In genomic region chr2:241641631-241642030, GRCh38 we compare ENCODE assay signal across 1 cellular context.
TF ChIP-seq lines count a peak whose summit lies in the region.

No MANE protein-coding gene starts in this region.

TF ChIP-seq in HepG2, 621 proteins besides CTCF, POLR2A, EP300 and RAD21 (continued from another document and continues in another):
- TF ChIP-seq, protein P1, sequence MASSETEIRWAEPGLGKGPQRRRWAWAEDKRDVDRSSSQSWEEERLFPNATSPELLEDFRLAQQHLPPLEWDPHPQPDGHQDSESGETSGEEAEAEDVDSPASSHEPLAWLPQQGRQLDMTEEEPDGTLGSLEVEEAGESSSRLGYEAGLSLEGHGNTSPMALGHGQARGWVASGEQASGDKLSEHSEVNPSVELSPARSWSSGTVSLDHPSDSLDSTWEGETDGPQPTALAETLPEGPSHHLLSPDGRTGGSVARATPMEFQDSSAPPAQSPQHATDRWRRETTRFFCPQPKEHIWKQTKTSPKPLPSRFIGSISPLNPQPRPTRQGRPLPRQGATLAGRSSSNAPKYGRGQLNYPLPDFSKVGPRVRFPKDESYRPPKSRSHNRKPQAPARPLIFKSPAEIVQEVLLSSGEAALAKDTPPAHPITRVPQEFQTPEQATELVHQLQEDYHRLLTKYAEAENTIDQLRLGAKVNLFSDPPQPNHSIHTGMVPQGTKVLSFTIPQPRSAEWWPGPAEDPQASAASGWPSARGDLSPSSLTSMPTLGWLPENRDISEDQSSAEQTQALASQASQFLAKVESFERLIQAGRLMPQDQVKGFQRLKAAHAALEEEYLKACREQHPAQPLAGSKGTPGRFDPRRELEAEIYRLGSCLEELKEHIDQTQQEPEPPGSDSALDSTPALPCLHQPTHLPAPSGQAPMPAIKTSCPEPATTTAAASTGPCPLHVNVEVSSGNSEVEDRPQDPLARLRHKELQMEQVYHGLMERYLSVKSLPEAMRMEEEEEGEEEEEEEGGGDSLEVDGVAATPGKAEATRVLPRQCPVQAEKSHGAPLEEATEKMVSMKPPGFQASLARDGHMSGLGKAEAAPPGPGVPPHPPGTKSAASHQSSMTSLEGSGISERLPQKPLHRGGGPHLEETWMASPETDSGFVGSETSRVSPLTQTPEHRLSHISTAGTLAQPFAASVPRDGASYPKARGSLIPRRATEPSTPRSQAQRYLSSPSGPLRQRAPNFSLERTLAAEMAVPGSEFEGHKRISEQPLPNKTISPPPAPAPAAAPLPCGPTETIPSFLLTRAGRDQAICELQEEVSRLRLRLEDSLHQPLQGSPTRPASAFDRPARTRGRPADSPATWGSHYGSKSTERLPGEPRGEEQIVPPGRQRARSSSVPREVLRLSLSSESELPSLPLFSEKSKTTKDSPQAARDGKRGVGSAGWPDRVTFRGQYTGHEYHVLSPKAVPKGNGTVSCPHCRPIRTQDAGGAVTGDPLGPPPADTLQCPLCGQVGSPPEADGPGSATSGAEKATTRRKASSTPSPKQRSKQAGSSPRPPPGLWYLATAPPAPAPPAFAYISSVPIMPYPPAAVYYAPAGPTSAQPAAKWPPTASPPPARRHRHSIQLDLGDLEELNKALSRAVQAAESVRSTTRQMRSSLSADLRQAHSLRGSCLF (CRISPR knock-in tag; IDR thresholded peaks at IDR 0.05; ENCODE audit: borderline replicate concordance): no peak
- TF ChIP-seq, protein P2, sequence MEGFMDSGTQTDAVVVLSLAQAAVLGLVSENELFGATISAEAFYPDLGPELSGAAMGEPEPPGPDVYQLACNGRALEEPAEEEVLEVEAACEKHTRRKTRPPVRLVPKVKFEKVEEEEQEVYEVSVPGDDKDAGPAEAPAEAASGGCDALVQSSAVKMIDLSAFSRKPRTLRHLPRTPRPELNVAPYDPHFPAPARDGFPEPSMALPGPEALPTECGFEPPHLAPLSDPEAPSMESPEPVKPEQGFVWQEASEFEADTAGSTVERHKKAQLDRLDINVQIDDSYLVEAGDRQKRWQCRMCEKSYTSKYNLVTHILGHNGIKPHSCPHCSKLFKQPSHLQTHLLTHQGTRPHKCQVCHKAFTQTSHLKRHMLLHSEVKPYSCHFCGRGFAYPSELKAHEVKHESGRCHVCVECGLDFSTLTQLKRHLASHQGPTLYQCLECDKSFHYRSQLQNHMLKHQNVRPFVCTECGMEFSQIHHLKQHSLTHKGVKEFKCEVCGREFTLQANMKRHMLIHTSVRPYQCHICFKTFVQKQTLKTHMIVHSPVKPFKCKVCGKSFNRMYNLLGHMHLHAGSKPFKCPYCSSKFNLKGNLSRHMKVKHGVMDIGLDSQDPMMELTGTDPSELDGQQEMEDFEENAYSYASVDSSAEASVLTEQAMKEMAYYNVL (CRISPR knock-in tag; IDR thresholded peaks at IDR 0.05; ENCODE audit: borderline replicate concordance): no peak
- TF ChIP-seq, protein P3, sequence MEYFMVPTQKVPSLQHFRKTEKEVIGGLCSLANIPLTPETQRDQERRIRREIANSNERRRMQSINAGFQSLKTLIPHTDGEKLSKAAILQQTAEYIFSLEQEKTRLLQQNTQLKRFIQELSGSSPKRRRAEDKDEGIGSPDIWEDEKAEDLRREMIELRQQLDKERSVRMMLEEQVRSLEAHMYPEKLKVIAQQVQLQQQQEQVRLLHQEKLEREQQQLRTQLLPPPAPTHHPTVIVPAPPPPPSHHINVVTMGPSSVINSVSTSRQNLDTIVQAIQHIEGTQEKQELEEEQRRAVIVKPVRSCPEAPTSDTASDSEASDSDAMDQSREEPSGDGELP (IDR thresholded peaks at IDR 0.05; ENCODE audit: borderline replicate concordance, low read depth): no peak
- TF ChIP-seq ZNF800 (CRISPR knock-in tag; IDR thresholded peaks at IDR 0.05) (no peak), AHDC1 (CRISPR knock-in tag; IDR thresholded peaks at IDR 0.05; ENCODE audit: borderline replicate concordance) (no peak), CHCHD3 (CRISPR knock-in tag; IDR thresholded peaks at IDR 0.05) (no peak), MXD1 (CRISPR knock-in tag; IDR thresholded peaks at IDR 0.05) (no peak), ZNF607 (CRISPR knock-in tag; IDR thresholded peaks at IDR 0.05; ENCODE audit: borderline replicate concordance) (0 out of 2 replicates have a peak, but pooled peaks have one; percentile 49), MXD3 (CRISPR knock-in tag; IDR thresholded peaks at IDR 0.05) (no peak), GLMP (CRISPR knock-in tag; IDR thresholded peaks at IDR 0.05; ENCODE audit: borderline replicate concordance) (no peak), CEBPB (IDR thresholded peaks at IDR 0.05; ENCODE audit: borderline replicate concordance, low read depth, low read length) (no peak), KAT7 (CRISPR knock-in tag; IDR thresholded peaks at IDR 0.05; ENCODE audit: borderline replicate concordance) (no peak), MAX (IDR thresholded peaks at IDR 0.05) (peak; percentile 57; the same call in 1 of the 2 replicates), ZNF768 (CRISPR knock-in tag; IDR thresholded peaks at IDR 0.05) (no peak), CHD2 (IDR thresholded peaks at IDR 0.05; ENCODE audit: low read depth, low read length) (no peak), REST (IDR thresholded peaks at IDR 0.05; ENCODE audit: borderline replicate concordance in 1 of 2, low read depth in 1 of 2, low read length in 2 of 2) (no peak), ELF3 (CRISPR knock-in tag; IDR thresholded peaks at IDR 0.05) (no peak), ZNF556 (CRISPR knock-in tag; IDR thresholded peaks at IDR 0.05; ENCODE audit: borderline replicate concordance) (no peak), ATF3 (CRISPR knock-in tag; IDR thresholded peaks at IDR 0.05) (peak; percentile 62; the same call in 1 of the 2 replicates), SP1 (IDR thresholded peaks at IDR 0.05) (no peak), SP1 (CRISPR knock-in tag; IDR thresholded peaks at IDR 0.05) (no peak), SNAPC5 (CRISPR knock-in tag; IDR thresholded peaks at IDR 0.05; ENCODE audit: borderline replicate concordance) (no peak), ZFP41 (CRISPR knock-in tag; IDR thresholded peaks at IDR 0.05; ENCODE audit: borderline replicate concordance) (no peak), SUZ12 (IDR thresholded peaks at IDR 0.05; ENCODE audit: low read depth, low read length) (no peak), ZNF207 (IDR thresholded peaks at IDR 0.05; ENCODE audit: borderline replicate concordance) (no peak), MXD4 (CRISPR knock-in tag; IDR thresholded peaks at IDR 0.05) (no peak), ARNT (IDR thresholded peaks at IDR 0.05) (no peak), LCORL (IDR thresholded peaks at IDR 0.05) (no peak), LCORL (CRISPR knock-in tag; IDR thresholded peaks at IDR 0.05) (peak; percentile 62; the same call in 1 of the 2 replicates), ATM (IDR thresholded peaks at IDR 0.05; ENCODE audit: borderline replicate concordance) (no peak), FOXJ3 (CRISPR knock-in tag; IDR thresholded peaks at IDR 0.05; ENCODE audit: borderline replicate concordance) (no peak), SALL2 (CRISPR knock-in tag; IDR thresholded peaks at IDR 0.05) (no peak)
- TF ChIP-seq, protein P4, sequence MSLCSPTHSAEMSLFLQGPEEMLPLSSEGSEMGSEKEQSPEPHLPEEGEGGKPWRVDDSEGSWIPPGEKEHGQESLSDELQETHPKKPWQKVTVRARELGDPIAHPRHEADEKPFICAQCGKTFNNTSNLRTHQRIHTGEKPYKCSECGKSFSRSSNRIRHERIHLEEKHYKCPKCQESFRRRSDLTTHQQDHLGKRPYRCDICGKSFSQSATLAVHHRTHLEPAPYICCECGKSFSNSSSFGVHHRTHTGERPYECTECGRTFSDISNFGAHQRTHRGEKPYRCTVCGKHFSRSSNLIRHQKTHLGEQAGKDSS (CRISPR knock-in tag; IDR thresholded peaks at IDR 0.05; ENCODE audit: borderline replicate concordance, low read depth): 0 out of 2 replicates have a peak, but pooled peaks have one; percentile 52
